ENCODE assay signal across 8 cellular contexts in the genomic region with DNA sequence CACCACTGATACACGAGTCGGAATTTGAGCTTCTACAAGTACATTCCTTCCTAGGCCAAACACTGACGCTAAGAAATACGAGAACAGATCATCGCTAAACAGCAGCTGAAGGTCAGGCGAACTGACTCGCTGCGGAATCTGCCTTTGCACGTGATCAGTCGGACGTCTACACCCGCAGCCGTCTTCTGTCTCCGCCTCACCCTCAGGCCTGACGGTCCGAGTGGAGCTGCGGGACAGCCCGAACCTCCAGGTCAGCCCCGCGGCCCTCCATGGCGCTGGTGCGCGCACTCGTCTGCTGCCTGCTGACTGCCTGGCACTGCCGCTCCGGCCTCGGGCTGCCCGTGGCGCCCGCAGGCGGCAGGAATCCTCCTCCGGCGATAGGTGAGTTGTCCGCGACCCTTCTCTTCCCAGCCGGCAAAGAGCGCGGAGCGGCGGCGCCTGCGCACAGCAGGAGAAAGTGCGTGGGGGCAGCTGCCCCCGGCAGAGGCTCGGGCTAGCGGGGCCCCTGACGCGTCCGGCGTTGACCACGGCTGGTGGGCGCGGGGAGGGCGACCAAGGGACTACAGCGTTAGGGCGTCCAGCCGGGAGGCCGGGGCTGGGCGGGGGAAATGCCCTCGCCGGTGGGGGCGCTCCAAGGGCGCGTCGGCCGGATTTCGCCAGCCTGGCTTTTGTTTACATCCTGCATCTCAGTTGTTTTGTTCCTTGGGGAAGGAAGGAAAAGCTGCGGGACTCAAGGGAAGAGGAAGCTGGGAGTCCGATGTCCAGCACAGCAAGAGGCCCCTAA. TPM values are rescaled to one million over a fixed set of nuclear protein-coding genes. Genes with fewer than 3 reads are reported as not detected.
DNase-seq lines count a peak whose midpoint lies in the region; ATAC-seq and TF ChIP-seq lines count a peak whose summit lies in the region.

A gene with protein sequence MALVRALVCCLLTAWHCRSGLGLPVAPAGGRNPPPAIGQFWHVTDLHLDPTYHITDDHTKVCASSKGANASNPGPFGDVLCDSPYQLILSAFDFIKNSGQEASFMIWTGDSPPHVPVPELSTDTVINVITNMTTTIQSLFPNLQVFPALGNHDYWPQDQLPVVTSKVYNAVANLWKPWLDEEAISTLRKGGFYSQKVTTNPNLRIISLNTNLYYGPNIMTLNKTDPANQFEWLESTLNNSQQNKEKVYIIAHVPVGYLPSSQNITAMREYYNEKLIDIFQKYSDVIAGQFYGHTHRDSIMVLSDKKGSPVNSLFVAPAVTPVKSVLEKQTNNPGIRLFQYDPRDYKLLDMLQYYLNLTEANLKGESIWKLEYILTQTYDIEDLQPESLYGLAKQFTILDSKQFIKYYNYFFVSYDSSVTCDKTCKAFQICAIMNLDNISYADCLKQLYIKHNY (plus strand): TSS at position 181 of the 784 bp plus-strand sequence. CDS start 89 bp downstream, at position 270.

- peak within 1 kb of the TSS; percentile 56 for H2AFZ ChIP-seq in neuron (ENCODE audit: low read depth, low read length)
- no peak within 1 kb of the TSS for H2AFZ ChIP-seq in OCI-LY7 (ENCODE audit: low read length)

- no peak within 1 kb of the TSS for H3K4me2 ChIP-seq in OCI-LY7 (ENCODE audit: low read length)

- CTCF ChIA-PET in OCI-LY7 (lab: Charles Lee; ENCODE audit: unreplicated experiment): no interaction called here

- H4K20me1 ChIP-seq in OCI-LY7 (ENCODE audit: insufficient read depth, low read length): no peaks in the 10 kb centered on the region; the same call in 1 of the 2 replicates

- no peak within 1 kb of the TSS for H3K27ac ChIP-seq in OCI-LY7 (ENCODE audit: low read depth, low read length, poor library complexity, severe bottlenecking)

- H3K9me3 Mint-ChIP-seq in activated naive CD4-positive, alpha-beta T cell treated with anti-CD3 and anti-CD28 coated beads, Interleukin-2, amount 50 U/mL, for 72 hours: no peaks in the 10 kb centered on the region
- peaks cover 10% of the 10 kb centered on the region for H3K9me3 Mint-ChIP-seq in glutamatergic neuron (ENCODE audit: unreplicated experiment)

- no peaks in the 10 kb centered on the region for H3K27me3 ChIP-seq in neuron (ENCODE audit: insufficient read depth, low read length)

- H3K36me3 ChIP-seq in neuron (ENCODE audit: insufficient read depth, low read length): no peaks in the 10 kb centered on the region
- no peaks in the 10 kb centered on the region for H3K36me3 ChIP-seq in OCI-LY7 (ENCODE audit: insufficient read depth, low read length)

- POLR2A ChIA-PET in OCI-LY7 (lab: Charles Lee): no interaction called here

- H3K36me3 Mint-ChIP-seq in activated naive CD4-positive, alpha-beta T cell treated with anti-CD3 and anti-CD28 coated beads, Interleukin-2, amount 50 U/mL, for 72 hours: peaks cover 6 to 10% of the 10 kb centered on the region in 2 donors
- no peaks in the 10 kb centered on the region for H3K36me3 Mint-ChIP-seq in glutamatergic neuron (ENCODE audit: unreplicated experiment)

- ATAC-seq in GM19463 (IDR thresholded peaks at IDR 0.05; ENCODE audit: unreplicated experiment) (peak; percentile 49), HG03520 (IDR thresholded peaks at IDR 0.05; ENCODE audit: unreplicated experiment) (peak; percentile 59)
- peak; percentile 70 to 80 for ATAC-seq in activated naive CD4-positive, alpha-beta T cell treated with anti-CD3 and anti-CD28 coated beads, Interleukin-2, amount 50 U/mL, for 72 hours

- no TSS peak for BruUV-seq in OCI-LY7 (replicated peaks; lab: Mats Ljungman, UMichigan)

- no peak within 1 kb of the TSS for H3K27ac Mint-ChIP-seq in activated naive CD4-positive, alpha-beta T cell treated with anti-CD3 and anti-CD28 coated beads, Interleukin-2, amount 50 U/mL, for 72 hours
- H3K27ac Mint-ChIP-seq in glutamatergic neuron (ENCODE audit: unreplicated experiment): peak within 1 kb of the TSS; percentile 99

- no peaks in the 10 kb centered on the region for H3K9me2 ChIP-seq in OCI-LY7 (ENCODE audit: insufficient read depth, low read length)

- DNase-seq in DMS53 treated with DMSO at 0.1 percent for 48 hours (lab: John Stamatoyannopoulos, UW; ENCODE audit: unreplicated experiment): peak; percentile 41
- peak; percentile 98 for DNase-seq in NCI-H69 (lab: John Stamatoyannopoulos, UW)
- DNase-seq in activated naive CD4-positive, alpha-beta T cell treated with anti-CD3 and anti-CD28 coated beads, Interleukin-2, amount 50 U/mL, for 72 hours (ENCODE audit: low spot score in 2 of 2): peak in 1 of 2 donors; percentile 41
- peak; percentile 89 for DNase-seq in glutamatergic neuron
- no peak for DNase-seq in OCI-LY7 (ENCODE audit: low spot score)

- peak within 1 kb of the TSS; percentile 75 for H3K4me3 ChIP-seq in neuron (ENCODE audit: low read length)
- H3K4me3 ChIP-seq in OCI-LY7 (ENCODE audit: low read depth, low read length, poor library complexity, severe bottlenecking): no peak within 1 kb of the TSS

- TF ChIP-seq CTCF in glutamatergic neuron (IDR thresholded peaks at IDR 0.05; ENCODE audit: partially characterized antibody, unreplicated experiment) (peak; percentile 19), OCI-LY7 (conservative IDR thresholded peaks at IDR 0.05; ENCODE audit: low read length) (no peak)

- intact Hi-C loops in OCI-LY7 (cut with micrococcal nuclease; ENCODE audit: unreplicated experiment): no loop called here

- H3K27me3 Mint-ChIP-seq in glutamatergic neuron (ENCODE audit: unreplicated experiment): peaks cover 10% of the 10 kb centered on the region

- H3K4me1 Mint-ChIP-seq in glutamatergic neuron (ENCODE audit: low read depth, unreplicated experiment): peaks cover 9% of the 10 kb centered on the region

- H3K9me3 ChIP-seq in neuron (ENCODE audit: low read length) (no peaks in the 10 kb centered on the region), OCI-LY7 (ENCODE audit: low read length) (no peaks in the 10 kb centered on the region)

- peak within 1 kb of the TSS; percentile 86 for H3K4me3 Mint-ChIP-seq in glutamatergic neuron (ENCODE audit: unreplicated experiment)

- H3K79me2 ChIP-seq in OCI-LY7 (ENCODE audit: insufficient read depth, low read depth, low read length): no peaks in the 10 kb centered on the region

- peaks cover 31% of the 10 kb centered on the region for H3K4me1 ChIP-seq in neuron (ENCODE audit: insufficient read depth, low read length)
- H3K4me1 ChIP-seq in OCI-LY7 (ENCODE audit: insufficient read depth, low read length, poor library complexity, severe bottlenecking): no peaks in the 10 kb centered on the region

RNA-seq across cellular contexts. Expression of the gene that starts here (rescaled TPM):
- 1 to 10 TPM in 1 of 2 donors, not detected in 1; 1.4 TPM for total RNA-seq in activated naive CD4-positive, alpha-beta T cell treated with anti-CD3 and anti-CD28 coated beads, Interleukin-2, amount 50 U/mL, for 72 hours
- total RNA-seq in glutamatergic neuron (ENCODE audit: unreplicated experiment) (10.0 TPM), OCI-LY7 (2022) (not detected in 2 replicates)
- not detected in 2 replicates for total RNA-seq in OCI-LY7 (2014; rRNA removed; shearing (Covaris generic))
